Comparison of ENCODE assay signal across 9 cellular contexts in the genomic region with DNA sequence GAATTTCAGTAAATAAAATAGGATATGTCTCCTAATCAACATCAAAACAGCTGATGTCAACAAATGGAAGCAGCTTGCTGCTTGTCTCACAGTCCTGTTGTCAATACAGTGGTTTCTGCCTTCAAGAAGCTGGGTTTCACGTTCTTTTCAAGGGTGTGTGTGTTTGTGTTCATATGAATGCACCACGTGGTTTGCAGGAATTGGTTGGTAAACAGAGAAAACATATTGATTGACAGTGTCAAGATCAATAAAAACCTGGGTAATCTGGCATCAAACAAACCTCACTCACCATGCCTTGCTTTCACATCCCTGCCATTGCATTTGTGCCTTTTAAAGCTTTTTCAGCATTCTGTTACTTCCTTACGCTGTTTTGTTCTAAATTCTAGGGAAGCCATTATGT.
"Had no signal": no experiment of that assay in that cellular context is flagged by ENCODE, and none has a peak within 500 bp of the region (broad histone marks: within the 10 kb centered on the region; RNA-seq: fewer than 3 reads in every experiment).

No MANE protein-coding gene starts in this region.

- H3K9me3 ChIP-seq: HAP-1 had no signal

- H3K27ac Mint-ChIP-seq: HFFc6 had no signal

- H3K9ac ChIP-seq: GM23248 had no signal

- ATAC-seq: HCT116, K562 had no signal

- H3K36me3 ChIP-seq: HAP-1 had no signal

- DNase-seq: GM23248, GOT3, H7, HFFc6, IMR-90 had no signal

- FAIRE-seq: K562 had no signal

- H3K4me3 Mint-ChIP-seq: HFFc6 had no signal

- H3K4me1 ChIP-seq: HAP-1 had no signal

- H3K27ac ChIP-seq: GM23248, HL-60 had no signal

- H2AFZ ChIP-seq: GM23248 had no signal

- H3K4me3 ChIP-seq: GM23248, HAP-1, K562 had no signal
